ENCODE assay signal across 1 cellular context in the genomic region with DNA sequence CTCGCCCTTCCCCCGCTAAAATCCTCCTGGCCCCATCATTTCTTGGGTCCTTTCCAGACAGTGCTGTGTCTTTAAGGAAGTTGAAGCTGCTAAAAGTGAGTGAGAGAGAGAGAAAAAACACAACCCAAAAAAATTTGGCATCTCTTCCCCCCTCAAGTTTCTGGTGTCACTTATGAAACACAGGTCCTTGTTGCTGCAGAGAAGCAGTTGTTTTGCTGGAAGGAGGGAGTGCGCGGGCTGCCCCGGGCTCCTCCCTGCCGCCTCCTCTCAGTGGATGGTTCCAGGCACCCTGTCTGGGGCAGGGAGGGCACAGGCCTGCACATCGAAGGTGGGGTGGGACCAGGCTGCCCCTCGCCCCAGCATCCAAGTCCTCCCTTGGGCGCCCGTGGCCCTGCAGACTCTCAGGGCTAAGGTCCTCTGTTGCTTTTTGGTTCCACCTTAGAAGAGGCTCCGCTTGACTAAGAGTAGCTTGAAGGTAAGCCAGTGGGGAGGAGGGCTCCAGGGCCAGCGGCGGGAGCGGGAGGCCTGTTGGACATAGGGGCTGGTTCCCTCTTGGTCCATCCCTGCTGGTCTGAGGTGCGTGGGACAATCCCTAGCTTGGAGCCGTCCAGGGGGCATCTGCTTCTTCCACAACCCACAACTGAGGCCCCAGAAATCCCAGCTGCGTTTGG.
TF ChIP-seq lines count a peak whose summit lies in the region.

A gene with protein sequence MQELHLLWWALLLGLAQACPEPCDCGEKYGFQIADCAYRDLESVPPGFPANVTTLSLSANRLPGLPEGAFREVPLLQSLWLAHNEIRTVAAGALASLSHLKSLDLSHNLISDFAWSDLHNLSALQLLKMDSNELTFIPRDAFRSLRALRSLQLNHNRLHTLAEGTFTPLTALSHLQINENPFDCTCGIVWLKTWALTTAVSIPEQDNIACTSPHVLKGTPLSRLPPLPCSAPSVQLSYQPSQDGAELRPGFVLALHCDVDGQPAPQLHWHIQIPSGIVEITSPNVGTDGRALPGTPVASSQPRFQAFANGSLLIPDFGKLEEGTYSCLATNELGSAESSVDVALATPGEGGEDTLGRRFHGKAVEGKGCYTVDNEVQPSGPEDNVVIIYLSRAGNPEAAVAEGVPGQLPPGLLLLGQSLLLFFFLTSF (plus strand): TSS at position 166 of the 671 bp plus-strand sequence. CDS start 1,149 bp downstream, outside the sequence.

TF ChIP-seq in GM12878, 131 proteins besides CTCF, POLR2A, EP300 and RAD21 (continued from another document):
- TF ChIP-seq ZBTB4 (CRISPR knock-in tag; IDR thresholded peaks at IDR 0.05) (no peak), MEF2A (IDR thresholded peaks at IDR 0.05; ENCODE audit: insufficient read depth, low read depth, low read length) (no peak), MLLT1 (IDR thresholded peaks at IDR 0.05) (no peak), NBN (IDR thresholded peaks at IDR 0.05) (no peak), ZNF207 (IDR thresholded peaks at IDR 0.05; ENCODE audit: borderline replicate concordance) (no peak), MAX (IDR thresholded peaks at IDR 0.05; ENCODE audit: low read depth, low read length) (no peak), ATF7 (IDR thresholded peaks at IDR 0.05; ENCODE audit: low read depth) (no peak), ZBTB33 (IDR thresholded peaks at IDR 0.05) (no peak), MTA2 (IDR thresholded peaks at IDR 0.05; ENCODE audit: low read depth) (no peak), REST (IDR thresholded peaks at IDR 0.05; ENCODE audit: low read depth, low read length) (no peak), CREM (IDR thresholded peaks at IDR 0.05; ENCODE audit: low read depth) (no peak), PAX8 (IDR thresholded peaks at IDR 0.05) (no peak), RFX5 (IDR thresholded peaks at IDR 0.05; ENCODE audit: low read depth, low read length) (no peak), HCFC1 (IDR thresholded peaks at IDR 0.05; ENCODE audit: low read length) (no peak), SIN3A (IDR thresholded peaks at IDR 0.05; ENCODE audit: low read depth, low read length) (no peak), CBX5 (IDR thresholded peaks at IDR 0.05; ENCODE audit: low read depth) (no peak), EZH2 (IDR thresholded peaks at IDR 0.05; ENCODE audit: borderline replicate concordance, control insufficient read depth, low read depth, low read length) (no peak), NR2C2 (IDR thresholded peaks at IDR 0.05; ENCODE audit: borderline replicate concordance, control insufficient read depth, insufficient read length, low read depth) (no peak)
